Comparison of ENCODE assay signal across 1 cellular context in the genomic region with DNA sequence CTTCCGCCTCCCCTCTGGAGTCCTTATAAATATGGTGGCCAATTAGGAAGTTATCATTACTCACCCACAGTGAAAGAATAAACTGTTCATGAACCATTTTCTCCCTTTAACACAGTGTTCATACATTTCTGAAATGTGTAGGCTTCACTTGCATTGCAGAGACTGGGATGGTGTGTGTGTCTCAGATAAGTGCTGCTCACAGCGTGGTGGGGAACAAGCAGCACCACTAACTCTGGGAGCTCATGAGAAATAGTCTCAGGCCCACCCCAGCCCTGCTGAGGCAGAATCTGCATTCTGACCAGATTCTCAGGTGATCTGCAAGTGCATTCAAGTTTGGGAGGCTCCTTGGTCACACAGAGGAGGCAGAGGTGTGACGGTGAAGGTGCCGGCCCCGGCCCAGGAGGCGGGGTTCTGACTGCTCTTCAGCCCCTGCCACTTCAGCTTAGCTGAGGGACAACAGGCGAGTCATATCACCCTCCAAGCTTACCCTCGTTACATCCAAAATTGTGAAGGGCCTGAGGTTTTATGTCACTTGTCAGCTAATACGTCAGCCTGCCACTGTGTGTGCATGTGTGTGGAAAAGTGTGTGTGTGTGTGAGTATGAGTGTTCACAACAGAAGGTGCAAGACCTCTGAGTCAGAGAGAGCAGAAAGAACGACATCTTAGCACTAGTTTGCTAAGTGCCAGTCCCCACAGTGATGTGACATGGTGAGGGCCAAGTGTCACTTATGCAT.
TF ChIP-seq lines count a peak whose summit lies in the region.

No MANE protein-coding gene starts in this region.

TF ChIP-seq in GM23338, 12 proteins besides CTCF, POLR2A, EP300 and RAD21 (continued from another document):
- TF ChIP-seq, protein P1, sequence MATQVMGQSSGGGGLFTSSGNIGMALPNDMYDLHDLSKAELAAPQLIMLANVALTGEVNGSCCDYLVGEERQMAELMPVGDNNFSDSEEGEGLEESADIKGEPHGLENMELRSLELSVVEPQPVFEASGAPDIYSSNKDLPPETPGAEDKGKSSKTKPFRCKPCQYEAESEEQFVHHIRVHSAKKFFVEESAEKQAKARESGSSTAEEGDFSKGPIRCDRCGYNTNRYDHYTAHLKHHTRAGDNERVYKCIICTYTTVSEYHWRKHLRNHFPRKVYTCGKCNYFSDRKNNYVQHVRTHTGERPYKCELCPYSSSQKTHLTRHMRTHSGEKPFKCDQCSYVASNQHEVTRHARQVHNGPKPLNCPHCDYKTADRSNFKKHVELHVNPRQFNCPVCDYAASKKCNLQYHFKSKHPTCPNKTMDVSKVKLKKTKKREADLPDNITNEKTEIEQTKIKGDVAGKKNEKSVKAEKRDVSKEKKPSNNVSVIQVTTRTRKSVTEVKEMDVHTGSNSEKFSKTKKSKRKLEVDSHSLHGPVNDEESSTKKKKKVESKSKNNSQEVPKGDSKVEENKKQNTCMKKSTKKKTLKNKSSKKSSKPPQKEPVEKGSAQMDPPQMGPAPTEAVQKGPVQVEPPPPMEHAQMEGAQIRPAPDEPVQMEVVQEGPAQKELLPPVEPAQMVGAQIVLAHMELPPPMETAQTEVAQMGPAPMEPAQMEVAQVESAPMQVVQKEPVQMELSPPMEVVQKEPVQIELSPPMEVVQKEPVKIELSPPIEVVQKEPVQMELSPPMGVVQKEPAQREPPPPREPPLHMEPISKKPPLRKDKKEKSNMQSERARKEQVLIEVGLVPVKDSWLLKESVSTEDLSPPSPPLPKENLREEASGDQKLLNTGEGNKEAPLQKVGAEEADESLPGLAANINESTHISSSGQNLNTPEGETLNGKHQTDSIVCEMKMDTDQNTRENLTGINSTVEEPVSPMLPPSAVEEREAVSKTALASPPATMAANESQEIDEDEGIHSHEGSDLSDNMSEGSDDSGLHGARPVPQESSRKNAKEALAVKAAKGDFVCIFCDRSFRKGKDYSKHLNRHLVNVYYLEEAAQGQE (IDR thresholded peaks at IDR 0.05; ENCODE audit: unreplicated experiment), result no peak
- TF ChIP-seq POLR2AphosphoS5 (IDR thresholded peaks at IDR 0.05; ENCODE audit: low read depth), result no peak
- no peak for TF ChIP-seq EZH2phosphoT487 (IDR thresholded peaks at IDR 0.05; ENCODE audit: unreplicated experiment)
- no peak for TF ChIP-seq JUNB (IDR thresholded peaks at IDR 0.05; ENCODE audit: unreplicated experiment)
- no peak for TF ChIP-seq EZH2 (IDR thresholded peaks at IDR 0.05; ENCODE audit: low read depth, unreplicated experiment)
